ENCODE assay signal across 1 cellular context in genomic region chr3:52054689-52055511, GRCh38.
TF ChIP-seq lines count a peak whose summit lies in the region.

No MANE protein-coding gene starts in this region.

TF ChIP-seq in HepG2, 621 proteins besides CTCF, POLR2A, EP300 and RAD21:
- TF ChIP-seq TGIF2 (CRISPR knock-in tag; IDR thresholded peaks at IDR 0.05) (no peak), ZBTB46 (CRISPR knock-in tag; IDR thresholded peaks at IDR 0.05; ENCODE audit: borderline replicate concordance) (no peak), ZNF44 (CRISPR knock-in tag; IDR thresholded peaks at IDR 0.05) (no peak), KAT8 (CRISPR knock-in tag; IDR thresholded peaks at IDR 0.05) (no peak), ZNF883 (CRISPR knock-in tag; IDR thresholded peaks at IDR 0.05; ENCODE audit: not compliant biosample characterization) (no peak), ZSCAN20 (CRISPR knock-in tag; IDR thresholded peaks at IDR 0.05; ENCODE audit: borderline replicate concordance) (no peak)
- TF ChIP-seq, protein P1, sequence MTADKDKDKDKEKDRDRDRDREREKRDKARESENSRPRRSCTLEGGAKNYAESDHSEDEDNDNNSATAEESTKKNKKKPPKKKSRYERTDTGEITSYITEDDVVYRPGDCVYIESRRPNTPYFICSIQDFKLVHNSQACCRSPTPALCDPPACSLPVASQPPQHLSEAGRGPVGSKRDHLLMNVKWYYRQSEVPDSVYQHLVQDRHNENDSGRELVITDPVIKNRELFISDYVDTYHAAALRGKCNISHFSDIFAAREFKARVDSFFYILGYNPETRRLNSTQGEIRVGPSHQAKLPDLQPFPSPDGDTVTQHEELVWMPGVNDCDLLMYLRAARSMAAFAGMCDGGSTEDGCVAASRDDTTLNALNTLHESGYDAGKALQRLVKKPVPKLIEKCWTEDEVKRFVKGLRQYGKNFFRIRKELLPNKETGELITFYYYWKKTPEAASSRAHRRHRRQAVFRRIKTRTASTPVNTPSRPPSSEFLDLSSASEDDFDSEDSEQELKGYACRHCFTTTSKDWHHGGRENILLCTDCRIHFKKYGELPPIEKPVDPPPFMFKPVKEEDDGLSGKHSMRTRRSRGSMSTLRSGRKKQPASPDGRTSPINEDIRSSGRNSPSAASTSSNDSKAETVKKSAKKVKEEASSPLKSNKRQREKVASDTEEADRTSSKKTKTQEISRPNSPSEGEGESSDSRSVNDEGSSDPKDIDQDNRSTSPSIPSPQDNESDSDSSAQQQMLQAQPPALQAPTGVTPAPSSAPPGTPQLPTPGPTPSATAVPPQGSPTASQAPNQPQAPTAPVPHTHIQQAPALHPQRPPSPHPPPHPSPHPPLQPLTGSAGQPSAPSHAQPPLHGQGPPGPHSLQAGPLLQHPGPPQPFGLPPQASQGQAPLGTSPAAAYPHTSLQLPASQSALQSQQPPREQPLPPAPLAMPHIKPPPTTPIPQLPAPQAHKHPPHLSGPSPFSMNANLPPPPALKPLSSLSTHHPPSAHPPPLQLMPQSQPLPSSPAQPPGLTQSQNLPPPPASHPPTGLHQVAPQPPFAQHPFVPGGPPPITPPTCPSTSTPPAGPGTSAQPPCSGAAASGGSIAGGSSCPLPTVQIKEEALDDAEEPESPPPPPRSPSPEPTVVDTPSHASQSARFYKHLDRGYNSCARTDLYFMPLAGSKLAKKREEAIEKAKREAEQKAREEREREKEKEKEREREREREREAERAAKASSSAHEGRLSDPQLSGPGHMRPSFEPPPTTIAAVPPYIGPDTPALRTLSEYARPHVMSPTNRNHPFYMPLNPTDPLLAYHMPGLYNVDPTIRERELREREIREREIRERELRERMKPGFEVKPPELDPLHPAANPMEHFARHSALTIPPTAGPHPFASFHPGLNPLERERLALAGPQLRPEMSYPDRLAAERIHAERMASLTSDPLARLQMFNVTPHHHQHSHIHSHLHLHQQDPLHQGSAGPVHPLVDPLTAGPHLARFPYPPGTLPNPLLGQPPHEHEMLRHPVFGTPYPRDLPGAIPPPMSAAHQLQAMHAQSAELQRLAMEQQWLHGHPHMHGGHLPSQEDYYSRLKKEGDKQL (CRISPR knock-in tag; IDR thresholded peaks at IDR 0.05; ENCODE audit: low read depth): no peak
